16 cellular contexts compared by ENCODE assay signal in genomic region chr18:48548921-48549320, GRCh38. TPM values are rescaled to one million over a fixed set of nuclear protein-coding genes. Genes with fewer than 3 reads are reported as not detected.
DNase-seq lines count a peak whose midpoint lies in the region; ATAC-seq and TF ChIP-seq lines count a peak whose summit lies in the region.
"Had no signal": no experiment of that assay in that cellular context is flagged by ENCODE, and none has a peak within 500 bp of the region (broad histone marks: within the 10 kb centered on the region; RNA-seq: fewer than 3 reads in every experiment).

No MANE protein-coding gene starts in this region.

- H3K4me3 Mint-ChIP-seq in effector memory CD8-positive, alpha-beta T cell, result no peak overlapping the region
- H3K4me3 Mint-ChIP-seq: CD4-positive, CD25-positive, alpha-beta regulatory T cell had no signal

- peaks cover 5% of the 10 kb centered on the region for H3K36me3 ChIP-seq in adipocyte (ENCODE audit: control insufficient read depth, insufficient read depth, low read length, severe bottlenecking)
- H3K36me3 ChIP-seq in mesenchymal stem cell (ENCODE audit: control insufficient read depth in 1 of 2, insufficient read depth in 2 of 2, low read depth in 1 of 2, low read length in 2 of 2), result peaks cover 5 to 12% of the 10 kb centered on the region in 2 experiments
- H3K36me3 ChIP-seq in thoracic aorta, result peaks cover 3% of the 10 kb centered on the region

- peak overlapping the region; percentile 31 for H4K91ac ChIP-seq in mesenchymal stem cell (ENCODE audit: low read length)

- no peaks in the 10 kb centered on the region for H3K36me3 Mint-ChIP-seq in effector memory CD8-positive, alpha-beta T cell (ENCODE audit: insufficient read depth)
- H3K36me3 Mint-ChIP-seq: activated naive CD4-positive, alpha-beta T cell treated with anti-CD3 and anti-CD28 coated beads, Interleukin-2, amount 50 U/mL, for 72 hours; CD4-positive, CD25-positive, alpha-beta regulatory T cell had no signal

- H3K27ac ChIP-seq in HL-60 (replicated peaks) (0 out of 2 replicates have a peak overlapping the region, but pooled peaks have one; percentile 1), mesenchymal stem cell (ENCODE audit: low read length, poor library complexity, severe bottlenecking) (no peak overlapping the region), thoracic aorta (peak overlapping the region; percentile 69 to 73)

- peak overlapping the region in 1 of 2 experiments; percentile 32 for H2BK12ac ChIP-seq in mesenchymal stem cell (ENCODE audit: low read length in 2 of 2)

- peak overlapping the region; percentile 40 for H2BK120ac ChIP-seq in mesenchymal stem cell (ENCODE audit: low read depth, low read length)

- H2AFZ ChIP-seq in mesenchymal stem cell (ENCODE audit: low read depth, low read length), result no peak overlapping the region

- peak overlapping the region; percentile 80 for H3K9ac ChIP-seq in adipocyte (ENCODE audit: low read length)
- peak overlapping the region; percentile 61 for H3K9ac ChIP-seq in mesenchymal stem cell (ENCODE audit: low read length)

- no peak overlapping the region for H3K4me2 ChIP-seq in mesenchymal stem cell (ENCODE audit: low read length, poor library complexity, severe bottlenecking)

- H3K9me3 ChIP-seq in adipocyte (ENCODE audit: control insufficient read depth, low read length) (no peaks in the 10 kb centered on the region), mesenchymal stem cell (ENCODE audit: control insufficient read depth, low read length) (no peaks in the 10 kb centered on the region), thoracic aorta (no peaks in the 10 kb centered on the region)

- H3K4me1 Mint-ChIP-seq in effector memory CD8-positive, alpha-beta T cell (ENCODE audit: low read depth in 2 of 2), result peaks cover 0 to 4% of the 10 kb centered on the region in 2 donors
- H3K4me1 Mint-ChIP-seq: CD4-positive, CD25-positive, alpha-beta regulatory T cell had no signal

- H3K27me3 Mint-ChIP-seq in effector memory CD8-positive, alpha-beta T cell, result peaks cover 12 to 18% of the 10 kb centered on the region in 2 donors

- TF ChIP-seq CTCF in HL-60 (IDR thresholded peaks at IDR 0.05; ENCODE audit: insufficient read depth, low read length) (no peak), thoracic aorta (IDR thresholded peaks at IDR 0.05) (no peak)

- H3K79me1 ChIP-seq in mesenchymal stem cell (replicated peaks; ENCODE audit: low read length, poor library complexity, severe bottlenecking), result peaks cover 54% of the 10 kb centered on the region

- no peaks in the 10 kb centered on the region for H3K9me3 Mint-ChIP-seq in effector memory CD8-positive, alpha-beta T cell
- H3K9me3 Mint-ChIP-seq: activated naive CD4-positive, alpha-beta T cell treated with anti-CD3 and anti-CD28 coated beads, Interleukin-2, amount 50 U/mL, for 72 hours had no signal

- peak overlapping the region; percentile 23 for H2BK15ac ChIP-seq in mesenchymal stem cell (ENCODE audit: low read depth, poor library complexity, severe bottlenecking)

- no peaks in the 10 kb centered on the region for H3K27me3 ChIP-seq in HL-60 (ENCODE audit: insufficient read depth, poor library complexity, severe bottlenecking)
- H3K27me3 ChIP-seq in adipocyte (replicated peaks; ENCODE audit: control insufficient read depth, insufficient read depth, low read length), result no peaks in the 10 kb centered on the region
- H3K27me3 ChIP-seq in mesenchymal stem cell (ENCODE audit: control insufficient read depth in 1 of 2, insufficient read depth in 1 of 2, low read length in 2 of 2), result no peaks in the 10 kb centered on the region
- H3K27me3 ChIP-seq in thoracic aorta (replicated peaks; ENCODE audit: insufficient read depth), result no peaks in the 10 kb centered on the region

- H4K8ac ChIP-seq in mesenchymal stem cell (ENCODE audit: low read length), result no peak overlapping the region

- H3K18ac ChIP-seq in mesenchymal stem cell (ENCODE audit: low read depth in 1 of 2, low read length in 2 of 2), result peak overlapping the region in 1 of 2 experiments; percentile 33

- H3K14ac ChIP-seq in mesenchymal stem cell (ENCODE audit: low read length in 2 of 2), result no peak overlapping the region

- ATAC-seq in thoracic aorta (ENCODE audit: insufficient number of reproducible peaks, low FRiP score, low read depth) (no peak), GM18519 (IDR thresholded peaks at IDR 0.05; ENCODE audit: low FRiP score, unreplicated experiment) (no peak)
- ATAC-seq in effector memory CD8-positive, alpha-beta T cell (replicated peaks), result no peak
- ATAC-seq: activated naive CD4-positive, alpha-beta T cell treated with anti-CD3 and anti-CD28 coated beads, Interleukin-2, amount 50 U/mL, for 72 hours; SK-N-SH treated with all-trans-retinoic acid at 6 μM for 48 hours had no signal

- H3K4me3 ChIP-seq in HL-60 (replicated peaks; ENCODE audit: insufficient read depth, low read length) (no peak overlapping the region), adipocyte (ENCODE audit: low read length) (peak overlapping the region; percentile 31), mesenchymal stem cell (ENCODE audit: insufficient read depth in 1 of 2, low read depth in 1 of 2, low read length in 2 of 2) (no peak overlapping the region), thoracic aorta (no peak overlapping the region)

- no peak for DNase-seq in HL-60 (ENCODE audit: low read depth in 1 of 2, low spot score in 1 of 2)
- no peak for DNase-seq in adipocyte (ENCODE audit: low read depth)
- no peak for DNase-seq in mesenchymal stem cell
- DNase-seq in thoracic aorta (ENCODE audit: low spot score), result no peak
- no peak for DNase-seq in putamen (ENCODE audit: low spot score)
- no peak for DNase-seq in effector memory CD8-positive, alpha-beta T cell
- DNase-seq: activated CD4-positive, alpha-beta T cell treated with anti-CD3 and anti-CD28 coated beads, Interleukin-2, amount 50 U/mL, for 1 hour; CD4-positive, CD25-positive, alpha-beta regulatory T cell; DND-41; effector memory CD4-positive, alpha-beta T cell; NCI-H146; NCI-H446 treated with DMSO at 0.1 percent for 48 hours; stimulated activated CD4-positive, alpha-beta T cell treated with anti-CD3 and anti-CD28 coated beads, Interleukin-12 subunit alpha, Interleukin-12 subunit beta, amount 100 ng/mL, for 4 hours had no signal

- H3K4me1 ChIP-seq in adipocyte (ENCODE audit: control insufficient read depth, insufficient read depth, low read length), result peaks cover 67% of the 10 kb centered on the region
- peaks cover 47% of the 10 kb centered on the region for H3K4me1 ChIP-seq in mesenchymal stem cell (ENCODE audit: control insufficient read depth, insufficient read depth, low read depth, low read length)
- peaks cover 32 to 59% of the 10 kb centered on the region in 2 donors for H3K4me1 ChIP-seq in thoracic aorta (ENCODE audit: control insufficient read depth in 1 of 2, low read depth in 2 of 2)

- H3K23ac ChIP-seq in mesenchymal stem cell (ENCODE audit: low read length in 2 of 2), result no peak overlapping the region

- 100% methylated on average over 2 of the region's 4 CpGs for WGBS in mesenchymal stem cell

- no peak overlapping the region for H3K27ac Mint-ChIP-seq in effector memory CD8-positive, alpha-beta T cell
- H3K27ac Mint-ChIP-seq: activated naive CD4-positive, alpha-beta T cell treated with anti-CD3 and anti-CD28 coated beads, Interleukin-2, amount 50 U/mL, for 72 hours; CD4-positive, CD25-positive, alpha-beta regulatory T cell had no signal

- H3K4ac ChIP-seq in mesenchymal stem cell (ENCODE audit: low read depth in 1 of 2, low read length in 2 of 2), result peak overlapping the region in 1 of 2 experiments; percentile 45

- peak overlapping the region; percentile 97 for H2AK5ac ChIP-seq in mesenchymal stem cell (ENCODE audit: low read length, severe bottlenecking)

- H2BK5ac ChIP-seq in mesenchymal stem cell (ENCODE audit: low read depth, low read length, poor library complexity, severe bottlenecking), result no peak overlapping the region

RNA-seq across cellular contexts. Expression of gene CTIF, which starts 10.1 kb away (rescaled TPM):
- polyA plus RNA-seq in mesenchymal stem cell (2013, experiment 1 of 2), result 39.3 TPM
- polyA plus RNA-seq in mesenchymal stem cell (2013, experiment 2 of 2), result 37.2 TPM
- 100 to 1,000 TPM in 1 of 2 donors, 10 to 100 TPM in 1; 63.3 to 125 TPM for total RNA-seq in thoracic aorta
